Comparison of ENCODE assay signal across 13 cellular contexts in the genomic region with DNA sequence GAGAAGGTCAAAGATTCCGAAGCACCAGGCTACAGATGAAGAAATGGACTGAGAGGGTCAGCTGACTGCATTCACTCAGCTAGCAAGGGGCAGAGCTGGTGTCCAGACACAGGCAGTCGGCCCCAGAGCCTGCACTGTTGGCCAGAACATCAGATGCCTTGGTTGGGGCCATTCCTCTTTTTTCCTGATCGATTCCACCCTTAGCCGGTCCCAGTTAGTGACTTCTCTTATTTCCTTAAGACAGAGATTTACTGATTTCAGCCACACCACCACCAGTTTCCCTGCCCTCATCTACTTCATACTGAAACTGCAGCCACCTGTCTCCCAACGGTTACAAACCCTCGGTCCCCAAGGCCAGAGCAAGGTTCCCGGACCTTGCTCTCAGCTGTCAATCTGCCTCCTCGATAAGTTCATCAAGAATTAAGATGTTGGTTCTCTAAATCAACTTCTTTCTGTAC. TPM values are rescaled to one million over a fixed set of nuclear protein-coding genes. Genes with fewer than 3 reads are reported as not detected.
DNase-seq lines count a peak whose midpoint lies in the region; ATAC-seq and TF ChIP-seq lines count a peak whose summit lies in the region.
"Had no signal": no experiment of that assay in that cellular context is flagged by ENCODE, and none has a peak within 500 bp of the region (broad histone marks: within the 10 kb centered on the region; RNA-seq: fewer than 3 reads in every experiment).

No MANE protein-coding gene starts in this region.

- peak overlapping the region; percentile 63 for H3K27ac Mint-ChIP-seq in activated CD4-positive, alpha-beta T cell treated with anti-CD3 and anti-CD28 coated beads, Interleukin-2, amount 10 ng/mL, durations not matched to agents 7 days and 5 days

- H3K4me3 ChIP-seq in neutrophil (ENCODE audit: low read depth in 1 of 2, low read length in 1 of 2) = no peak overlapping the region
- H3K4me3 ChIP-seq: right lobe of liver had no signal

- no peak for DNase-seq in activated CD4-positive, alpha-beta T cell treated with anti-CD3 and anti-CD28 coated beads, Interleukin-2, amount 10 ng/mL, durations not matched to agents 7 days and 5 days
- no peak for DNase-seq in activated CD4-positive, alpha-beta T cell treated with anti-CD3 and anti-CD28 coated beads for 1 hour
- DNase-seq in Kasumi-1 (lab: John Stamatoyannopoulos, UW) (no peak), KBM-7 (no peak), OCI-M2 (lab: John Stamatoyannopoulos, UW; ENCODE audit: unreplicated experiment) (no peak)
- DNase-seq: activated CD4-positive, alpha-beta T cell treated with anti-CD3 and anti-CD28 coated beads for 48 hours; GF-D8; NCI-H1105; right lobe of liver; RPMI8226 had no signal

- CTCF ChIA-PET in activated CD4-positive, alpha-beta T cell treated with anti-CD3 and anti-CD28 coated beads, Interleukin-2, amount 10 ng/mL, durations not matched to agents 7 days and 5 days (lab: Charles Lee) = no interaction called here

- peaks cover 69% of the 10 kb centered on the region for H3K4me1 Mint-ChIP-seq in activated CD4-positive, alpha-beta T cell treated with anti-CD3 and anti-CD28 coated beads, Interleukin-2, amount 10 ng/mL, durations not matched to agents 7 days and 5 days

- H3K36me3 Mint-ChIP-seq in activated CD4-positive, alpha-beta T cell treated with anti-CD3 and anti-CD28 coated beads, Interleukin-2, amount 10 ng/mL, durations not matched to agents 7 days and 5 days (ENCODE audit: low read depth) = peaks cover 34% of the 10 kb centered on the region

- ATAC-seq in GM21576 (IDR thresholded peaks at IDR 0.05; ENCODE audit: unreplicated experiment) = peak; percentile 34
- ATAC-seq in HG03432 (IDR thresholded peaks at IDR 0.05; ENCODE audit: unreplicated experiment) = peak; percentile 38
- ATAC-seq: right lobe of liver had no signal

- in situ Hi-C loops in KBM-7 (cut with MboI; ENCODE audit: low pct_unique_long_range_greater_than_20kb, low sequenced_read_pairs) = no loop called here

- POLR2A ChIA-PET in activated CD4-positive, alpha-beta T cell treated with anti-CD3 and anti-CD28 coated beads, Interleukin-2, amount 10 ng/mL, durations not matched to agents 7 days and 5 days (lab: Charles Lee) = no interaction called here

- H3K9me3 ChIP-seq in neutrophil = no peaks in the 10 kb centered on the region
- H3K9me3 ChIP-seq: right lobe of liver had no signal

- peaks cover 20% of the 10 kb centered on the region for H3K9me3 Mint-ChIP-seq in activated CD4-positive, alpha-beta T cell treated with anti-CD3 and anti-CD28 coated beads, Interleukin-2, amount 10 ng/mL, durations not matched to agents 7 days and 5 days

- H3K4me3 Mint-ChIP-seq in activated CD4-positive, alpha-beta T cell treated with anti-CD3 and anti-CD28 coated beads, Interleukin-2, amount 10 ng/mL, durations not matched to agents 7 days and 5 days = no peak overlapping the region

- no peaks in the 10 kb centered on the region for H3K27me3 Mint-ChIP-seq in activated CD4-positive, alpha-beta T cell treated with anti-CD3 and anti-CD28 coated beads, Interleukin-2, amount 10 ng/mL, durations not matched to agents 7 days and 5 days

- TF ChIP-seq CTCF in neutrophil (IDR thresholded peaks at IDR 0.05) = no peak

- no peaks in the 10 kb centered on the region for H3K27me3 ChIP-seq in neutrophil
- H3K27me3 ChIP-seq: right lobe of liver had no signal

- peaks cover 4% of the 10 kb centered on the region for H3K36me3 ChIP-seq in neutrophil
- H3K36me3 ChIP-seq: right lobe of liver had no signal

- peaks cover 58 to 92% of the 10 kb centered on the region in 2 experiments for H3K4me1 ChIP-seq in neutrophil (ENCODE audit: control insufficient read depth in 1 of 2, insufficient read depth in 1 of 2, low read depth in 1 of 2, low read length in 1 of 2)
- H3K4me1 ChIP-seq: right lobe of liver had no signal

- H3K27ac ChIP-seq in neutrophil = peak overlapping the region; percentile 47
- H3K27ac ChIP-seq: right lobe of liver had no signal

RNA-seq across cellular contexts. Expression of a gene that starts 11.5 kb away (rescaled TPM):
- total RNA-seq in activated CD4-positive, alpha-beta T cell treated with anti-CD3 and anti-CD28 coated beads, Interleukin-2, amount 10 ng/mL, durations not matched to agents 7 days and 5 days = 10 to 100 TPM; 22.5 to 29.2 TPM
